11 cellular contexts compared by ENCODE assay signal in the genomic region with DNA sequence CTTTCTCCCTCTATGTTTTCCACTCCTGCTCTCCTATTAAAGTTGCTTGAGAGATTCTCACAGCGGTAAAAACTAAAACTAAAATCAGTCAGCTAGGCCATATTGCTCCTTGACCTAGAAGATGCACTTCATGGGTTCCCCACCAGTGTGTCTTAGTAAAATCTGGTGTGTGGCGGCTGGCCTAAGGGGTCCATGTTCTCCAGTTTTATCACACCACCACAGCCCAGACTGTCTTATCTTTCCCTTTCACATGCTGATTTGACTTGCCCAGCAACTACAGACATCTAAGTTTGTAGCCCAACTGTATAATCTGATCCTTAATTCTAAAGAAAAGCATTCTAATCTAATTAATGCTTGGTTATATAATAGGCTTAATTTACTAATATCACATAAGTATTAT.
"Had no signal": no experiment of that assay in that cellular context is flagged by ENCODE, and none has a peak within 500 bp of the region (broad histone marks: within the 10 kb centered on the region; RNA-seq: fewer than 3 reads in every experiment).

No MANE protein-coding gene starts in this region.

- H3K27ac ChIP-seq: tibial artery had no signal

- H3K27me3 ChIP-seq: tibial artery had no signal

- H3K36me3 ChIP-seq: tibial artery had no signal

- H3K4me1 ChIP-seq: tibial artery had no signal

- DNase-seq: activated CD4-positive, CD25-positive, alpha-beta regulatory T cell treated with anti-CD3 and anti-CD28 coated beads, Interleukin-2, amount 50 U/mL, for 72 hours; activated naive CD4-positive, alpha-beta T cell treated with Interleukin-2 at 50 U/mL for 16 hours; endodermal cell; nucleus accumbens; posterior cingulate gyrus; stimulated activated CD4-positive, alpha-beta T cell treated with anti-CD3 and anti-CD28 coated beads, Interleukin-2, amount 100 ng/mL, for 48 hours; stimulated activated naive CD4-positive, alpha-beta T cell; tibial artery had no signal

- FAIRE-seq: astrocyte, bronchial epithelial cell, urothelium cell line had no signal

- H3K4me3 ChIP-seq: tibial artery had no signal
